ENCODE assay signal across 1 cellular context in the genomic region with DNA sequence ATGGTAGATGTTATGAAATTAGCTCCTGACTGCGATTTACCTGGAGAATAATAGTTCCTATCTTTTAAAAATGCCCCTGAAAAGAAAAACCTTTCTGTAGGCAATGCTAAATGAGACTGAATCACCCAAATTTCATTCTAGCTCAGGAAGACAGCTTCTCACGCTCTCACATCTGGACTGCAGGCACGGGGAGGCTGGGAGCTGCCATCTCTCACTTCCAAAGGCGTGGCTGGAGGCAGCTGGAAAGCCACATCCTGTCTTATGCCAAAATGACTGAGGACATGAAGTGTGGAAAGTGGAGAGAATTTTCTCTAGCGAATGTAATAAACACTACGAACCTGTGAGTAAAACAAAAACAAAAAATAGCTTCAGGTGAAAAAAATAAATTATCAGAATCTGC.
TF ChIP-seq lines count a peak whose summit lies in the region.

No MANE protein-coding gene starts in this region.

TF ChIP-seq in WTC11, 78 proteins besides CTCF, POLR2A, EP300 and RAD21 (continued from another document):
- TF ChIP-seq, protein P1, sequence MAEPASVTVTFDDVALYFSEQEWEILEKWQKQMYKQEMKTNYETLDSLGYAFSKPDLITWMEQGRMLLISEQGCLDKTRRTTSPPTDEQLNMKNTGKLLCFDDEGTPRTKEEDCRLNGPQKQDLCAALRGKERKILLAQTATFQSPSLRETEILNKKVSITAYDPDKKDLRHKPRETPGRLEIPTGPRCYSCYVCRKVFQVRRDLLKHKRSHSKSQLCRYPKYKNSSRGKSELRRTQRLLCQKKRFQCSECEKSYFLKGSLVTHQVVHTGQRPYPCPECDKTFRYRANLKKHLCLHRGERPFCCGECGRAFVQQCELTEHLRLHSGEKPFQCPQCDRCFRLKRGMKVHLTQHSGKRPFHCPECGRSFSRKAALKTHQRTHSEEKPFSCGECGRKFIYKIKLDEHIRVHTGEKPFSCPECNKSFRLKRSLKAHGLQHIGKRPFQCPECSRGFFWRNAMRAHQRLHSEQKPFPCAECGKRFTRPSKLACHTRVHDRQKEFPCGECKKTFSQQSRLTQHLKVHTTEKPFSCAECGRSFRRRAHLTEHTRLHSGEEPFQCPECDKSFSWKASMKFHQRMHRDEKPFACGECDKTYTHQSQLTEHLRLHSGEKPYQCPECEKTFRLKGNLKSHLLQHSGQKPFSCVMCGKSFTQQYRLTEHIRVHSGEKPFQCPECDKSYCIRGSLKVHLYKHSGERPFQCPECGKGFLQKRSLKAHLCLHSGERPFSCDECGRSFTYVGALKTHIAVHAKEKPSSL (CRISPR knock-in tag; conservative IDR thresholded peaks at IDR 0.05): no peak
- TF ChIP-seq, protein P2, sequence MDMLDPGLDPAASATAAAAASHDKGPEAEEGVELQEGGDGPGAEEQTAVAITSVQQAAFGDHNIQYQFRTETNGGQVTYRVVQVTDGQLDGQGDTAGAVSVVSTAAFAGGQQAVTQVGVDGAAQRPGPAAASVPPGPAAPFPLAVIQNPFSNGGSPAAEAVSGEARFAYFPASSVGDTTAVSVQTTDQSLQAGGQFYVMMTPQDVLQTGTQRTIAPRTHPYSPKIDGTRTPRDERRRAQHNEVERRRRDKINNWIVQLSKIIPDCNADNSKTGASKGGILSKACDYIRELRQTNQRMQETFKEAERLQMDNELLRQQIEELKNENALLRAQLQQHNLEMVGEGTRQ (CRISPR knock-in tag; IDR thresholded peaks at IDR 0.05): no peak
- TF ChIP-seq ZNF532 (CRISPR knock-in tag; IDR thresholded peaks at IDR 0.05; ENCODE audit: borderline replicate concordance) (no peak), NR2C2 (CRISPR knock-in tag; IDR thresholded peaks at IDR 0.05) (no peak), CDX4 (CRISPR knock-in tag; IDR thresholded peaks at IDR 0.05; ENCODE audit: borderline replicate concordance) (no peak), AFF4 (CRISPR knock-in tag; IDR thresholded peaks at IDR 0.05; ENCODE audit: borderline replicate concordance) (no peak), CBFB (CRISPR knock-in tag; IDR thresholded peaks at IDR 0.05; ENCODE audit: low read depth) (no peak), NFYB (CRISPR knock-in tag; conservative IDR thresholded peaks at IDR 0.05; ENCODE audit: low read depth) (no peak), MYBL2 (CRISPR knock-in tag; IDR thresholded peaks at IDR 0.05) (no peak), ZBTB21 (CRISPR knock-in tag; IDR thresholded peaks at IDR 0.05; ENCODE audit: borderline replicate concordance) (no peak), NFATC4 (CRISPR knock-in tag; IDR thresholded peaks at IDR 0.05) (no peak), GABPB1 (CRISPR knock-in tag; IDR thresholded peaks at IDR 0.05) (no peak)
- TF ChIP-seq, protein P3, sequence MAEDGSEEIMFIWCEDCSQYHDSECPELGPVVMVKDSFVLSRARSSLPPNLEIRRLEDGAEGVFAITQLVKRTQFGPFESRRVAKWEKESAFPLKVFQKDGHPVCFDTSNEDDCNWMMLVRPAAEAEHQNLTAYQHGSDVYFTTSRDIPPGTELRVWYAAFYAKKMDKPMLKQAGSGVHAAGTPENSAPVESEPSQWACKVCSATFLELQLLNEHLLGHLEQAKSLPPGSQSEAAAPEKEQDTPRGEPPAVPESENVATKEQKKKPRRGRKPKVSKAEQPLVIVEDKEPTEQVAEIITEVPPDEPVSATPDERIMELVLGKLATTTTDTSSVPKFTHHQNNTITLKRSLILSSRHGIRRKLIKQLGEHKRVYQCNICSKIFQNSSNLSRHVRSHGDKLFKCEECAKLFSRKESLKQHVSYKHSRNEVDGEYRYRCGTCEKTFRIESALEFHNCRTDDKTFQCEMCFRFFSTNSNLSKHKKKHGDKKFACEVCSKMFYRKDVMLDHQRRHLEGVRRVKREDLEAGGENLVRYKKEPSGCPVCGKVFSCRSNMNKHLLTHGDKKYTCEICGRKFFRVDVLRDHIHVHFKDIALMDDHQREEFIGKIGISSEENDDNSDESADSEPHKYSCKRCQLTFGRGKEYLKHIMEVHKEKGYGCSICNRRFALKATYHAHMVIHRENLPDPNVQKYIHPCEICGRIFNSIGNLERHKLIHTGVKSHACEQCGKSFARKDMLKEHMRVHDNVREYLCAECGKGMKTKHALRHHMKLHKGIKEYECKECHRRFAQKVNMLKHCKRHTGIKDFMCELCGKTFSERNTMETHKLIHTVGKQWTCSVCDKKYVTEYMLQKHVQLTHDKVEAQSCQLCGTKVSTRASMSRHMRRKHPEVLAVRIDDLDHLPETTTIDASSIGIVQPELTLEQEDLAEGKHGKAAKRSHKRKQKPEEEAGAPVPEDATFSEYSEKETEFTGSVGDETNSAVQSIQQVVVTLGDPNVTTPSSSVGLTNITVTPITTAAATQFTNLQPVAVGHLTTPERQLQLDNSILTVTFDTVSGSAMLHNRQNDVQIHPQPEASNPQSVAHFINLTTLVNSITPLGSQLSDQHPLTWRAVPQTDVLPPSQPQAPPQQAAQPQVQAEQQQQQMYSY (CRISPR knock-in tag; IDR thresholded peaks at IDR 0.05): no peak
- TF ChIP-seq, protein P4, sequence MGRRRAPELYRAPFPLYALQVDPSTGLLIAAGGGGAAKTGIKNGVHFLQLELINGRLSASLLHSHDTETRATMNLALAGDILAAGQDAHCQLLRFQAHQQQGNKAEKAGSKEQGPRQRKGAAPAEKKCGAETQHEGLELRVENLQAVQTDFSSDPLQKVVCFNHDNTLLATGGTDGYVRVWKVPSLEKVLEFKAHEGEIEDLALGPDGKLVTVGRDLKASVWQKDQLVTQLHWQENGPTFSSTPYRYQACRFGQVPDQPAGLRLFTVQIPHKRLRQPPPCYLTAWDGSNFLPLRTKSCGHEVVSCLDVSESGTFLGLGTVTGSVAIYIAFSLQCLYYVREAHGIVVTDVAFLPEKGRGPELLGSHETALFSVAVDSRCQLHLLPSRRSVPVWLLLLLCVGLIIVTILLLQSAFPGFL (CRISPR knock-in tag; IDR thresholded peaks at IDR 0.05; ENCODE audit: borderline replicate concordance): no peak
